In genomic region chr16:55691771-55692170, GRCh38 we compare ENCODE assay signal across 26 cellular contexts. TPM values are rescaled to one million over a fixed set of nuclear protein-coding genes. Genes with fewer than 3 reads are reported as not detected.
"Had no signal": no experiment of that assay in that cellular context is flagged by ENCODE, and none has a peak within 500 bp of the region (broad histone marks: within the 10 kb centered on the region; RNA-seq: fewer than 3 reads in every experiment).

No MANE protein-coding gene starts in this region.

- FAIRE-seq: urothelium cell line had no signal

- DNase-seq: stimulated activated CD4-positive, alpha-beta T cell treated with anti-CD3 and anti-CD28 coated beads, Interleukin-4, amount 100 ng/mL, for 1 hour; stimulated activated CD4-positive, alpha-beta T cell treated with anti-CD3 and anti-CD28 coated beads, Interleukin-4, amount 100 ng/mL, for 24 hours; stimulated activated CD4-positive, alpha-beta T cell treated with anti-CD3 and anti-CD28 coated beads, Interleukin-4, amount 100 ng/mL, for 4 hours; stimulated activated CD8-positive, alpha-beta memory T cell treated with anti-CD3 and anti-CD28 coated beads, Interleukin-4, amount 100 ng/mL, for 48 hours; stimulated activated naive B cell treated with anti-CD40 and anti-IgM and Interleukin-4, amounts not matched to agents 10 μg/mL and 1 μg/mL and 100 μg/mL, for 72 hours; stimulated activated naive CD4-positive, alpha-beta T cell; stimulated activated naive CD4-positive, alpha-beta T cell treated with Interleukin-2 at 50 U/mL for 16 hours; stimulated activated naive CD8-positive, alpha-beta T cell treated with anti-CD3 and anti-CD28 coated beads, Interleukin-15, amount 100 ng/mL, for 72 hours; stimulated activated naive CD8-positive, alpha-beta T cell treated with anti-CD3 and anti-CD28 coated beads, Interleukin-15, Interleukin-2, amounts not matched to agents 100 U/mL and 50 U/mL, for 24 hours; stomach; substantia nigra; testis; thyroid gland; tibial artery; transverse colon; trophoblast cell; upper lobe of right lung; uterus had no signal

- H3K27me3 ChIP-seq: suprapubic skin, testis, thyroid gland, tibial nerve, transverse colon, upper lobe of left lung, upper lobe of right lung, uterus, vagina had no signal

- H3K9me3 ChIP-seq: stomach, suprapubic skin, testis, thoracic aorta, thyroid gland, tibial artery, tibial nerve, transverse colon, upper lobe of left lung, upper lobe of right lung, uterus, vagina had no signal

- ATAC-seq: stimulated activated effector memory CD8-positive, alpha-beta T cell treated with anti-CD3 and anti-CD28 coated beads, Interleukin-12 subunit alpha, Interleukin-12 subunit beta, amount 100 ng/mL, for 72 hours; stimulated activated memory B cell treated with anti-CD40 and anti-IgM and Interleukin-4, amounts not matched to agents 10 μg/mL and 1 μg/mL and 100 μg/mL, for 72 hours; stimulated activated naive B cell treated with anti-CD40 and anti-IgM and Interleukin-4, amounts not matched to agents 10 μg/mL and 1 μg/mL and 100 μg/mL, for 72 hours; stimulated activated naive CD8-positive, alpha-beta T cell treated with anti-CD3 and anti-CD28 coated beads, Interleukin-15, amount 100 ng/mL, for 72 hours; stimulated activated naive CD8-positive, alpha-beta T cell treated with anti-CD3 and anti-CD28 coated beads, Interleukin-15, Interleukin-2, amounts not matched to agents 100 U/mL and 50 U/mL, for 24 hours; upper lobe of right lung had no signal

- H3K4me1 ChIP-seq: stomach, suprapubic skin, testis, thyroid gland, tibial artery, tibial nerve, transverse colon, upper lobe of left lung, upper lobe of right lung, uterus, vagina had no signal

- H3K27ac ChIP-seq: stomach, suprapubic skin, testis, thoracic aorta, thyroid gland, tibial artery, tibial nerve, transverse colon, upper lobe of left lung, upper lobe of right lung, uterus, vagina had no signal

- H3K4me3 ChIP-seq: stomach, suprapubic skin, testis, thoracic aorta, thyroid gland, tibial artery, tibial nerve, transverse colon, upper lobe of left lung, upper lobe of right lung, uterus, vagina had no signal

- H3K36me3 ChIP-seq: stomach, suprapubic skin, thoracic aorta, thyroid gland, tibial artery, tibial nerve, transverse colon, upper lobe of left lung, upper lobe of right lung, uterus, vagina had no signal

RNA-seq across cellular contexts. Expression of gene SLC6A2, which starts 36.0 kb away (rescaled TPM):
- total RNA-seq: thyroid gland, upper lobe of right lung had no signal
